In the genomic region with DNA sequence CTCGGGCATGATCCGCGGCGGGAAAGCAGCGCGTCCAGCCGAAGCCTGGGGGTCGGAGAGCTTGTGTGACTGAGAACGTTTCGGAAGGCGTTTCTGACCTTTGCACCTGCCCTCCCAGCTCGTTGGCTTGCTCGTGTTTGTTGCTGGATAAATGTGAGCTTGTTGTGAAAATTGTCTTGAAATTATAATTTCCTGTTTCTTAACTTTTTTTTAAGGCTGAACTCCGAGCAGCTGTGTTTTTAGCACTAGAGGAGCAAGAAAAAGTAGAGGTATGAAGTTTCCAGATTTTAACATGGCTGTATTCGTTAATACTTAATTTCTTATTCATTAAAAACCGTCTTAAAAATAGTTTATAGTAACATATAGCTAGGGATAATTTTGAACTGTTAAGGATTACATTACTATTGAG, we compare ENCODE assay signal across 8 cellular contexts. TPM values are rescaled to one million over a fixed set of nuclear protein-coding genes. Genes with fewer than 3 reads are reported as not detected.
DNase-seq lines count a peak whose midpoint lies in the region; ATAC-seq and TF ChIP-seq lines count a peak whose summit lies in the region.

No MANE protein-coding gene starts in this region.

- H3K27me3 ChIP-seq in A673 (replicated peaks; ENCODE audit: insufficient read depth, low read depth, low read length, poor library complexity) (no peaks in the 10 kb centered on the region), HCT116 (ENCODE audit: insufficient read depth, low read length) (no peaks in the 10 kb centered on the region), layer of hippocampus (ENCODE audit: control insufficient read depth, insufficient read depth, low read length) (no peaks in the 10 kb centered on the region), suprapubic skin (no peaks in the 10 kb centered on the region)

- TF ChIP-seq EP300 in suprapubic skin (IDR thresholded peaks at IDR 0.05), result no peak

- no peaks in the 10 kb centered on the region for H3K27me3 Mint-ChIP-seq in activated naive CD8-positive, alpha-beta T cell treated with anti-CD3 and anti-CD28 coated beads, Interleukin-2, amount 10 ng/mL, durations not matched to agents 7 days and 5 days

- H3K79me2 ChIP-seq in HCT116 (ENCODE audit: insufficient read depth, low read length), result peaks cover 83% of the 10 kb centered on the region

- peak overlapping the region; percentile 84 for H3K9ac ChIP-seq in HCT116 (ENCODE audit: low read length)

- peaks cover 19% of the 10 kb centered on the region for H3K4me1 Mint-ChIP-seq in activated naive CD8-positive, alpha-beta T cell treated with anti-CD3 and anti-CD28 coated beads, Interleukin-2, amount 10 ng/mL, durations not matched to agents 7 days and 5 days

- BruUV-seq in A673 (replicated peaks; lab: Mats Ljungman, UMichigan) (no TSS peak), HCT116 (replicated peaks; lab: Mats Ljungman, UMichigan) (no TSS peak)

- H4K20me1 ChIP-seq in HCT116 (ENCODE audit: insufficient read depth), result no peaks in the 10 kb centered on the region; the same call in 1 of the 2 replicates

- DNase-seq in A673 (ENCODE audit: low spot score) (no peak), HCT116 (ENCODE audit: low read depth, low spot score) (no peak), suprapubic skin (ENCODE audit: low spot score in 2 of 2) (no peak), omental fat pad (ENCODE audit: low spot score) (no peak), amniotic stem cell (lab: John Stamatoyannopoulos, UW) (no peak)
- no peak for DNase-seq in activated naive CD8-positive, alpha-beta T cell treated with anti-CD3 and anti-CD28 coated beads, Interleukin-2, amount 10 ng/mL, durations not matched to agents 7 days and 5 days
- DNase-seq in activated effector memory CD4-positive, alpha-beta T cell treated with anti-CD3 and anti-CD28 coated beads, Interleukin-2, amount 50 U/mL, for 16 hours, result no peak

- RAD21 ChIA-PET in HCT116 (lab: Charles Lee; ENCODE audit: low non-redundant PET in 1 of 2, low total read pairs in 2 of 2, uncharacterized antibody in 2 of 2, unreplicated experiment in 2 of 2), result interaction anchor here in 1 of 2 experiments (1.1 kb wide), 1 partner anchor 142 kb away, joined by 3 read pairs; no protein-coding TSS in a partner anchor

- no peak for ATAC-seq in HCT116
- ATAC-seq in activated naive CD8-positive, alpha-beta T cell treated with anti-CD3 and anti-CD28 coated beads, Interleukin-2, amount 10 ng/mL, durations not matched to agents 7 days and 5 days (ENCODE audit: low read depth), result no peak
- no peak for ATAC-seq in omental fat pad (ENCODE audit: low FRiP score)

- no peaks in the 10 kb centered on the region for H3K9me3 Mint-ChIP-seq in activated naive CD8-positive, alpha-beta T cell treated with anti-CD3 and anti-CD28 coated beads, Interleukin-2, amount 10 ng/mL, durations not matched to agents 7 days and 5 days

- peaks cover 21% of the 10 kb centered on the region for H3K4me1 ChIP-seq in A673 (ENCODE audit: insufficient read depth, low read length, poor library complexity, severe bottlenecking)
- peaks cover 5 to 16% of the 10 kb centered on the region in 2 experiments; a peak in 3 of 4 replicates for H3K4me1 ChIP-seq in HCT116 (ENCODE audit: control insufficient read depth in 1 of 2, insufficient read depth in 2 of 2, low read length in 2 of 2)
- peaks cover 19% of the 10 kb centered on the region for H3K4me1 ChIP-seq in suprapubic skin

- H3K4me2 ChIP-seq in HCT116 (ENCODE audit: low read length), result peak overlapping the region; percentile 90

- H3K9me2 ChIP-seq in HCT116 (ENCODE audit: insufficient read depth), result no peaks in the 10 kb centered on the region

- peak overlapping the region; percentile 74 for H3K27ac Mint-ChIP-seq in activated naive CD8-positive, alpha-beta T cell treated with anti-CD3 and anti-CD28 coated beads, Interleukin-2, amount 10 ng/mL, durations not matched to agents 7 days and 5 days

- H3K9me3 ChIP-seq in A673 (ENCODE audit: low read depth, low read length, poor library complexity, severe bottlenecking) (no peaks in the 10 kb centered on the region), HCT116 (ENCODE audit: control insufficient read depth in 1 of 2, insufficient read depth in 1 of 2, low read depth in 1 of 2, low read length in 2 of 2) (no peaks in the 10 kb centered on the region), suprapubic skin (no peaks in the 10 kb centered on the region)

- TF ChIP-seq RAD21 in HCT116 (IDR thresholded peaks at IDR 0.05; ENCODE audit: low read depth), result no peak

- no peak for TF ChIP-seq CTCF in A673 (conservative IDR thresholded peaks at IDR 0.05; ENCODE audit: low read depth, low read length)
- no peak for TF ChIP-seq CTCF in HCT116 (IDR thresholded peaks at IDR 0.05 in 2 of 3, conservative IDR thresholded peaks at IDR 0.05 in 1 of 3; ENCODE audit: borderline replicate concordance in 1 of 3, insufficient read depth in 1 of 3, low read depth in 2 of 3, low read length in 2 of 3)
- TF ChIP-seq CTCF in suprapubic skin (IDR thresholded peaks at IDR 0.05), result no peak
- TF ChIP-seq CTCF in omental fat pad (IDR thresholded peaks at IDR 0.05), result no peak

- H3K36me3 ChIP-seq in A673 (ENCODE audit: insufficient read depth, low read length, poor library complexity, severe bottlenecking) (peaks cover 26% of the 10 kb centered on the region), HCT116 (ENCODE audit: control insufficient read depth in 1 of 2, insufficient read depth in 2 of 2, low read length in 2 of 2) (peaks cover 6 to 10% of the 10 kb centered on the region in 2 experiments; a peak in 3 of 4 replicates), suprapubic skin (no peaks in the 10 kb centered on the region)

- intact Hi-C loops in A673 (cut with micrococcal nuclease; ENCODE audit: unreplicated experiment) (no loop called here), HCT116 (cut with micrococcal nuclease) (loop anchor here (10.0 kb wide), 1 partner anchor 465 kb away; no protein-coding TSS in a partner anchor)

- peak overlapping the region; percentile 91 for H3K4me3 Mint-ChIP-seq in activated naive CD8-positive, alpha-beta T cell treated with anti-CD3 and anti-CD28 coated beads, Interleukin-2, amount 10 ng/mL, durations not matched to agents 7 days and 5 days

- CTCF ChIA-PET in A673 (lab: Charles Lee), result no interaction called here
- CTCF ChIA-PET in HCT116 (lab: Charles Lee), result interaction anchor here (1.4 to 2.8 kb wide), 3 partner anchors 10 to 224 kb away, joined by 5 to 10 read pairs (median 9); no protein-coding TSS in a partner anchor

- POLR2A ChIA-PET in A673 (lab: Charles Lee; ENCODE audit: low non-redundant PET) (no interaction called here), HCT116 (lab: Charles Lee) (no interaction called here)
- POLR2A ChIA-PET in activated naive CD8-positive, alpha-beta T cell treated with anti-CD3 and anti-CD28 coated beads, Interleukin-2, amount 10 ng/mL, durations not matched to agents 7 days and 5 days (lab: Charles Lee), result interaction anchor here (1.1 to 3.4 kb wide), 6 partner anchors 36 to 142 kb away, joined by 4 to 22 read pairs (median 8); a partner anchor contains a TSS

- WGBS in suprapubic skin, result 3% methylated on average over 10 of the region's 16 CpGs

- peaks cover 20% of the 10 kb centered on the region for H3K36me3 Mint-ChIP-seq in activated naive CD8-positive, alpha-beta T cell treated with anti-CD3 and anti-CD28 coated beads, Interleukin-2, amount 10 ng/mL, durations not matched to agents 7 days and 5 days

- TF ChIP-seq POLR2A in HCT116 (IDR thresholded peaks at IDR 0.05; ENCODE audit: borderline replicate concordance, extremely low read depth, insufficient read depth, insufficient read length) (no peak), suprapubic skin (IDR thresholded peaks at IDR 0.05) (no peak)

- H2AFZ ChIP-seq in HCT116 (ENCODE audit: low read depth, low read length, poor library complexity, severe bottlenecking), result no peak overlapping the region

- H3K4me3 ChIP-seq in A673 (ENCODE audit: low read depth, low read length, poor library complexity, severe bottlenecking) (peak overlapping the region; percentile 98), HCT116 (replicated peaks in 1 of 2; ENCODE audit: low read depth in 1 of 2, low read length in 2 of 2) (peak overlapping the region; percentile 91 to 95), suprapubic skin (peak overlapping the region; percentile 88)

- H3K27ac ChIP-seq in A673 (ENCODE audit: low read depth, low read length, poor library complexity, severe bottlenecking) (peak overlapping the region; percentile 94), HCT116 (ENCODE audit: low read depth, low read length) (peak overlapping the region; percentile 75), layer of hippocampus (ENCODE audit: low read depth, low read length) (peak overlapping the region; percentile 31), suprapubic skin (peak overlapping the region; percentile 13)

TF ChIP-seq in HCT116, 20 proteins besides CTCF, POLR2A, EP300 and RAD21 (continues in another document):
- TF ChIP-seq ZFX (IDR thresholded peaks at IDR 0.05), result peak; percentile 47; the same call in 1 of the 2 replicates
- TF ChIP-seq, protein P1, sequence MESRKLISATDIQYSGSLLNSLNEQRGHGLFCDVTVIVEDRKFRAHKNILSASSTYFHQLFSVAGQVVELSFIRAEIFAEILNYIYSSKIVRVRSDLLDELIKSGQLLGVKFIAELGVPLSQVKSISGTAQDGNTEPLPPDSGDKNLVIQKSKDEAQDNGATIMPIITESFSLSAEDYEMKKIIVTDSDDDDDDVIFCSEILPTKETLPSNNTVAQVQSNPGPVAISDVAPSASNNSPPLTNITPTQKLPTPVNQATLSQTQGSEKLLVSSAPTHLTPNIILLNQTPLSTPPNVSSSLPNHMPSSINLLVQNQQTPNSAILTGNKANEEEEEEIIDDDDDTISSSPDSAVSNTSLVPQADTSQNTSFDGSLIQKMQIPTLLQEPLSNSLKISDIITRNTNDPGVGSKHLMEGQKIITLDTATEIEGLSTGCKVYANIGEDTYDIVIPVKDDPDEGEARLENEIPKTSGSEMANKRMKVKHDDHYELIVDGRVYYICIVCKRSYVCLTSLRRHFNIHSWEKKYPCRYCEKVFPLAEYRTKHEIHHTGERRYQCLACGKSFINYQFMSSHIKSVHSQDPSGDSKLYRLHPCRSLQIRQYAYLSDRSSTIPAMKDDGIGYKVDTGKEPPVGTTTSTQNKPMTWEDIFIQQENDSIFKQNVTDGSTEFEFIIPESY (IDR thresholded peaks at IDR 0.05; ENCODE audit: extremely low read depth, insufficient replicate concordance, low read length), result no peak

RNA-seq across cellular contexts. Expression of a gene that starts 0.7 kb away (rescaled TPM):
- 33.4 and 34.2 TPM in 2 replicates for total RNA-seq in A673 (2021)
- 15.8 TPM for total RNA-seq in HCT116 (2021; ENCODE audit: unreplicated experiment)
- 5.9 and 8.4 TPM in 2 replicates for polyA plus RNA-seq in HCT116 (2012)
- total RNA-seq in activated naive CD8-positive, alpha-beta T cell treated with anti-CD3 and anti-CD28 coated beads, Interleukin-2, amount 10 ng/mL, durations not matched to agents 7 days and 5 days, result 10 to 100 TPM; 23.3 to 26.3 TPM
- 10 to 100 TPM in 3 of 4 donors, 1 to 10 TPM in 1; 7.8 to 21.3 (median 11.2) TPM for total RNA-seq in suprapubic skin
- total RNA-seq in omental fat pad, result 10 to 100 TPM; 12.2 to 13.7 (median 13.4) TPM

RNA-seq across cellular contexts. Expression of a gene that starts 43.5 kb away (rescaled TPM):
- 5.7 and 11.9 TPM in 2 replicates for total RNA-seq in A673 (2021)
- 32.8 TPM for total RNA-seq in HCT116 (2021; ENCODE audit: unreplicated experiment)
- polyA plus RNA-seq in HCT116 (2012), result 27.8 and 34.2 TPM in 2 replicates
- 10 to 100 TPM; 69.2 to 73.1 TPM for total RNA-seq in activated naive CD8-positive, alpha-beta T cell treated with anti-CD3 and anti-CD28 coated beads, Interleukin-2, amount 10 ng/mL, durations not matched to agents 7 days and 5 days
- 10 to 100 TPM; 36.3 to 62.5 (median 53.9) TPM for total RNA-seq in suprapubic skin
- total RNA-seq in omental fat pad, result 100 to 1,000 TPM in 1 of 4 donors, 10 to 100 TPM in 3; 68.4 to 129 (median 84.4) TPM

Comparison
In these comparisons a context has a peak if more than half of its experiments do, and no peak if none do; other contexts are left out.
1. H3K27ac ChIP-seq: peak in every context shown above with its lines; median percentile 94 in A673; 75 in HCT116; 31 in layer of hippocampus; 13 in suprapubic skin.